8 cellular contexts compared by ENCODE assay signal in genomic region chrX:101051549-101052302, GRCh38. TPM values are rescaled to one million over a fixed set of nuclear protein-coding genes. Genes with fewer than 3 reads are reported as not detected.
DNase-seq lines count a peak whose midpoint lies in the region; ATAC-seq and TF ChIP-seq lines count a peak whose summit lies in the region.

Gene TRMT2B, minus strand, starts transcription at chrX:101052111. Its CDS starts 9,822 bp downstream, at chrX:101042289.

- no peaks in the 10 kb centered on the region for H4K20me1 ChIP-seq in hepatocyte (ENCODE audit: insufficient read depth, poor library complexity, severe bottlenecking)

- ATAC-seq in GM18499 (IDR thresholded peaks at IDR 0.05; ENCODE audit: insufficient read depth, unreplicated experiment) (peak; percentile 74), HG02870 (IDR thresholded peaks at IDR 0.05; ENCODE audit: unreplicated experiment) (peak; percentile 90)

- H3K79me2 ChIP-seq in hepatocyte = no peaks in the 10 kb centered on the region

- WGBS in hepatocyte (ENCODE audit: low lambda C conversion rate, missing lambda C conversion rate) = 35% methylated on average over 43 of the region's 43 CpGs

- peak within 1 kb of the TSS; percentile 84 for H3K4me2 ChIP-seq in hepatocyte

- H3K36me3 ChIP-seq in ascending aorta (no peaks in the 10 kb centered on the region), hepatocyte (replicated peaks; ENCODE audit: insufficient read depth, low read depth) (no peaks in the 10 kb centered on the region)

- intact Hi-C loops in T-helper 2 cell treated with Interferon-gamma antibody and Interleukin-4, amounts not matched to agents 100 ng/mL and 5 ng/mL, for 36 hours (cut with micrococcal nuclease) = loop anchor here (1.0 to 5.0 kb wide), 4 partner anchors 47 to 341 kb away; partner anchors contain the start of genes CENPI, CSTF2, RPL36A and TIMM8A
- intact Hi-C loops in ascending aorta (cut with DNase I) = loop anchor here (1.0 to 5.0 kb wide), 2 partner anchors 47 to 141 kb away; partner anchors contain the start of gene CENPI

- TF ChIP-seq CTCF in ascending aorta (IDR thresholded peaks at IDR 0.05) = no peak
- no peak for TF ChIP-seq CTCF in hepatocyte (IDR thresholded peaks at IDR 0.05; ENCODE audit: poor library complexity)

- H3K27ac ChIP-seq in ascending aorta = peak within 1 kb of the TSS; percentile 71 to 88
- H3K27ac ChIP-seq in hepatocyte = peak within 1 kb of the TSS; percentile 92

- H3K4me3 ChIP-seq in ascending aorta (peak within 1 kb of the TSS; percentile 53 to 67), hepatocyte (peak within 1 kb of the TSS; percentile 57)

- no peaks in the 10 kb centered on the region for H3K9me2 ChIP-seq in hepatocyte (replicated peaks; ENCODE audit: insufficient read depth)

- H2AFZ ChIP-seq in hepatocyte = peak within 1 kb of the TSS; percentile 65

- H3K9me3 ChIP-seq in ascending aorta (no peaks in the 10 kb centered on the region), hepatocyte (ENCODE audit: low read depth) (no peaks in the 10 kb centered on the region)

- H3K27me3 ChIP-seq in ascending aorta (no peaks in the 10 kb centered on the region), hepatocyte (no peaks in the 10 kb centered on the region)

- DNase-seq in NCI-H146 (lab: John Stamatoyannopoulos, UW) (peak; percentile 76), ascending aorta (ENCODE audit: low spot score in 2 of 2) (peak; percentile 52 to 90), hepatocyte (ENCODE audit: low spot score) (peak; percentile 77), retina (peak; percentile 86), cerebellar nuclear complex (lab: John Stamatoyannopoulos, UW) (no peak)

- peaks cover 0 to 3% of the 10 kb centered on the region in 2 donors for H3K4me1 ChIP-seq in ascending aorta
- H3K4me1 ChIP-seq in hepatocyte (ENCODE audit: insufficient read depth) = no peaks in the 10 kb centered on the region

RNA-seq across cellular contexts. Expression of gene TRMT2B, which starts in this region (rescaled TPM):
- total RNA-seq in T-helper 2 cell treated with Interferon-gamma antibody and Interleukin-4, amounts not matched to agents 100 ng/mL and 5 ng/mL, for 36 hours = 23.6 and 23.8 TPM in 2 replicates
- total RNA-seq in ascending aorta (4.5 TPM), hepatocyte (11.6 and 12.6 TPM in 2 replicates)
- 6.4 and 7.4 TPM in 2 replicates for polyA plus RNA-seq in hepatocyte

Comparison
In these comparisons a context has a peak if more than half of its experiments do, and no peak if none do; other contexts are left out.
1. DNase-seq: peak in NCI-H146 (single experiment), ascending aorta (2 of 2), hepatocyte (single experiment) and retina (single experiment); none in cerebellar nuclear complex (0 of 2).